Comparison of ENCODE assay signal across 13 cellular contexts in genomic region chr1:16120940-16121410, GRCh38. TPM values are rescaled to one million over a fixed set of nuclear protein-coding genes. Genes with fewer than 3 reads are reported as not detected.
DNase-seq lines count a peak whose midpoint lies in the region; ATAC-seq, FAIRE-seq and TF ChIP-seq lines count a peak whose summit lies in the region.
"Had no signal": no experiment of that assay in that cellular context is flagged by ENCODE, and none has a peak within 500 bp of the region (broad histone marks: within the 10 kb centered on the region; RNA-seq: fewer than 3 reads in every experiment).

No MANE protein-coding gene starts in this region.

- H3K27me3 ChIP-seq in bronchial epithelial cell (ENCODE audit: control insufficient read depth, insufficient read depth, low read length), result no peaks in the 10 kb centered on the region

- H3K4me3 ChIP-seq in bronchial epithelial cell (ENCODE audit: low read depth, low read length), result no peak overlapping the region

- DNase-seq in SIG-M5 treated with dmso at 0.1 percent for 504 hours (lab: John Stamatoyannopoulos, UW; ENCODE audit: unreplicated experiment) (peak; percentile 40), SIG-M5 (lab: John Stamatoyannopoulos, UW) (no peak), NCI-H2196 treated with DMSO at 0.1 percent for 48 hours (lab: John Stamatoyannopoulos, UW; ENCODE audit: unreplicated experiment) (peak; percentile 79), bronchial epithelial cell (ENCODE audit: low read depth) (peak; percentile 68), renal cortical epithelial cell (ENCODE audit: low read depth) (peak; percentile 56), islet precursor cell (no peak), AG20443 (ENCODE audit: low spot score) (no peak)
- DNase-seq: Karpas-422, NCI-H526 had no signal

- TF ChIP-seq CTCF in bronchial epithelial cell (IDR thresholded peaks at IDR 0.05; ENCODE audit: insufficient read depth, low read length, severe bottlenecking), result no peak

- no peak for ATAC-seq in activated CD4-positive, CD25-positive, alpha-beta regulatory T cell treated with anti-CD3 and anti-CD28 coated beads, Interleukin-2, amount 50 U/mL, for 24 hours

- no peak for FAIRE-seq in bronchial epithelial cell (lab: Jason Lieb, UNC)
- FAIRE-seq: D721Med, TTC549 had no signal

- H3K36me3 ChIP-seq in bronchial epithelial cell (ENCODE audit: control insufficient read depth, insufficient read depth, low read length), result peaks cover 4% of the 10 kb centered on the region

RNA-seq across cellular contexts. Expression of gene EPHA2, which starts 34.9 kb away (rescaled TPM):
- 117 and 144 TPM in 2 replicates for total RNA-seq in bronchial epithelial cell
- total RNA-seq in renal cortical epithelial cell, result 104 and 146 TPM in 2 replicates

RNA-seq across cellular contexts. Expression of gene FAM131C, which starts 47.5 kb away (rescaled TPM):
- total RNA-seq in bronchial epithelial cell, result 0.53 and 0.77 TPM in 2 replicates
- 0.52 and 1.5 TPM in 2 replicates for total RNA-seq in renal cortical epithelial cell
- total RNA-seq: mononuclear cell had no signal

Comparison
In these comparisons a context has a peak if more than half of its experiments do, and no peak if none do; other contexts are left out.
1. DNase-seq: peak in SIG-M5 treated with dmso at 0.1 percent for 504 hours (single experiment), NCI-H2196 treated with DMSO at 0.1 percent for 48 hours (single experiment), bronchial epithelial cell (single experiment) and renal cortical epithelial cell (single experiment); none in SIG-M5 (single experiment), islet precursor cell (single experiment) and AG20443 (single experiment).